In genomic region chr9:136808075-136808780, GRCh38 we compare ENCODE assay signal across 8 cellular contexts. TPM values are rescaled to one million over a fixed set of nuclear protein-coding genes. Genes with fewer than 3 reads are reported as not detected.
DNase-seq lines count a peak whose midpoint lies in the region; ATAC-seq and TF ChIP-seq lines count a peak whose summit lies in the region.

No MANE protein-coding gene starts in this region.

- no peaks in the 10 kb centered on the region for H3K9me3 Mint-ChIP-seq in activated T-cell treated with anti-CD3 and anti-CD28 coated beads, Interleukin-2, amount 50 U/mL, for 24 hours

- peak overlapping the region; percentile 82 for H3K4me3 Mint-ChIP-seq in activated T-cell treated with anti-CD3 and anti-CD28 coated beads, Interleukin-2, amount 50 U/mL, for 24 hours

- H3K9me3 ChIP-seq in neutrophil, result no peaks in the 10 kb centered on the region

- peaks cover 8% of the 10 kb centered on the region for H3K36me3 ChIP-seq in neutrophil

- H3K36me3 Mint-ChIP-seq in activated T-cell treated with anti-CD3 and anti-CD28 coated beads, Interleukin-2, amount 50 U/mL, for 24 hours (ENCODE audit: low read depth), result peaks cover 54% of the 10 kb centered on the region

- DNase-seq in COR-L47 (lab: John Stamatoyannopoulos, UW), result peak; percentile 30
- no peak for DNase-seq in Jurkat, Clone E6-1 (ENCODE audit: low read depth, low spot score)
- peak; percentile 74 for DNase-seq in activated T-cell treated with anti-CD3 and anti-CD28 coated beads, Interleukin-2, amount 50 U/mL, for 24 hours
- DNase-seq in fibroblast of the aortic adventitia (ENCODE audit: low read depth), result no peak
- DNase-seq in NCI-H128 (lab: John Stamatoyannopoulos, UW; ENCODE audit: unreplicated experiment), result no peak
- no peak for DNase-seq in A172 (ENCODE audit: low spot score)

- peaks cover 40% of the 10 kb centered on the region for H3K4me1 Mint-ChIP-seq in activated T-cell treated with anti-CD3 and anti-CD28 coated beads, Interleukin-2, amount 50 U/mL, for 24 hours (ENCODE audit: low read depth)

- H3K4me3 ChIP-seq in Jurkat, Clone E6-1 (ENCODE audit: low read length), result peak overlapping the region; percentile 79
- peak overlapping the region; percentile 84 for H3K4me3 ChIP-seq in fibroblast of the aortic adventitia (ENCODE audit: low read depth, low read length)
- peak overlapping the region; percentile 76 to 83 for H3K4me3 ChIP-seq in neutrophil (ENCODE audit: low read depth in 1 of 2, low read length in 1 of 2)

- peaks cover 31 to 39% of the 10 kb centered on the region in 2 experiments for H3K4me1 ChIP-seq in neutrophil (ENCODE audit: control insufficient read depth in 1 of 2, insufficient read depth in 1 of 2, low read depth in 1 of 2, low read length in 1 of 2)

- no peaks in the 10 kb centered on the region for H3K27me3 Mint-ChIP-seq in activated T-cell treated with anti-CD3 and anti-CD28 coated beads, Interleukin-2, amount 50 U/mL, for 24 hours

- H3K27ac ChIP-seq in neutrophil, result peak overlapping the region; percentile 85

- peak; percentile 34 for ATAC-seq in GM21528 (IDR thresholded peaks at IDR 0.05; ENCODE audit: low FRiP score, unreplicated experiment)

- TF ChIP-seq CTCF in fibroblast of the aortic adventitia (IDR thresholded peaks at IDR 0.05; ENCODE audit: insufficient read depth, low read length), result no peak
- no peak for TF ChIP-seq CTCF in neutrophil (IDR thresholded peaks at IDR 0.05)

- no peaks in the 10 kb centered on the region for H3K27me3 ChIP-seq in neutrophil

- peak overlapping the region; percentile 82 for H3K27ac Mint-ChIP-seq in activated T-cell treated with anti-CD3 and anti-CD28 coated beads, Interleukin-2, amount 50 U/mL, for 24 hours

RNA-seq across cellular contexts. Expression of gene RABL6, which starts 0.5 kb away (rescaled TPM):
- polyA plus RNA-seq in Jurkat, Clone E6-1 (2012; ENCODE audit: insufficient read depth, insufficient read length), result 124 TPM
- 49.8 and 62.0 TPM in 2 replicates for total RNA-seq in fibroblast of the aortic adventitia (ENCODE audit: low replicate concordance)
- total RNA-seq in A172 (2014; rRNA removed; shearing (Covaris generic)), result 138 and 144 TPM in 2 replicates

RNA-seq across cellular contexts. Expression of gene CCDC183, which starts 12.1 kb away (rescaled TPM):
- polyA plus RNA-seq in Jurkat, Clone E6-1 (2012; ENCODE audit: insufficient read depth, insufficient read length), result 3.7 TPM
- 0.16 TPM in 1 of 2 replicates, not detected in the other for total RNA-seq in fibroblast of the aortic adventitia (ENCODE audit: low replicate concordance)
- total RNA-seq in A172 (2014; rRNA removed; shearing (Covaris generic)), result 0.45 and 0.55 TPM in 2 replicates

RNA-seq across cellular contexts. Expression of gene TMEM141, which starts 17.1 kb away (rescaled TPM):
- polyA plus RNA-seq in Jurkat, Clone E6-1 (2012; ENCODE audit: insufficient read depth, insufficient read length), result 98.0 TPM
- 9.4 and 30.8 TPM in 2 replicates for total RNA-seq in fibroblast of the aortic adventitia (ENCODE audit: low replicate concordance)
- total RNA-seq in A172 (2014; rRNA removed; shearing (Covaris generic)), result 74.4 and 101 TPM in 2 replicates

RNA-seq across cellular contexts. Expression of gene AJM1, which starts 34.0 kb away (rescaled TPM):
- 1.5 TPM for polyA plus RNA-seq in Jurkat, Clone E6-1 (2012; ENCODE audit: insufficient read depth, insufficient read length)
- total RNA-seq in fibroblast of the aortic adventitia (ENCODE audit: low replicate concordance), result 1.1 and 1.3 TPM in 2 replicates
- total RNA-seq in A172 (2014; rRNA removed; shearing (Covaris generic)), result 1.8 and 2.1 TPM in 2 replicates

RNA-seq across cellular contexts. Expression of gene PHPT1, which starts 41.0 kb away (rescaled TPM):
- polyA plus RNA-seq in Jurkat, Clone E6-1 (2012; ENCODE audit: insufficient read depth, insufficient read length), result 101 TPM
- 28.7 and 83.2 TPM in 2 replicates for total RNA-seq in fibroblast of the aortic adventitia (ENCODE audit: low replicate concordance)
- 119 and 151 TPM in 2 replicates for total RNA-seq in A172 (2014; rRNA removed; shearing (Covaris generic))

Comparison
In these comparisons a context has a peak if more than half of its experiments do, and no peak if none do; other contexts are left out.
1. DNase-seq: peak in COR-L47 (single experiment) and activated T-cell treated with anti-CD3 and anti-CD28 coated beads, Interleukin-2, amount 50 U/mL, for 24 hours (single experiment); none in Jurkat, Clone E6-1 (single experiment), fibroblast of the aortic adventitia (single experiment), NCI-H128 (single experiment) and A172 (single experiment).
2. Peak in every context shown above with its lines, with median percentiles within 50 percentile points of each other: H3K4me3 ChIP-seq.